ENCODE assay signal across 9 cellular contexts in genomic region chr1:153849487-153850185, GRCh38.
DNase-seq lines count a peak whose midpoint lies in the region; ATAC-seq and TF ChIP-seq lines count a peak whose summit lies in the region.
"Had no signal": no experiment of that assay in that cellular context is flagged by ENCODE, and none has a peak within 500 bp of the region (broad histone marks: within the 10 kb centered on the region; RNA-seq: fewer than 3 reads in every experiment).

No MANE protein-coding gene starts in this region.

- no peak for TF ChIP-seq EP300 in sigmoid colon (IDR thresholded peaks at IDR 0.05)

- H3K27ac ChIP-seq in sigmoid colon (no peak overlapping the region), GM23248 (no peak overlapping the region)

- no peak overlapping the region for H2AFZ ChIP-seq in GM23248

- peak overlapping the region in 4 of 5 donors; percentile 0 to 46 (median 27) for H3K4me3 Mint-ChIP-seq in immature natural killer cell
- H3K4me3 Mint-ChIP-seq: H9 had no signal

- H3K36me3 ChIP-seq in sigmoid colon (no peaks in the 10 kb centered on the region), GM23248 (ENCODE audit: low read depth) (no peaks in the 10 kb centered on the region)

- H3K4me1 ChIP-seq in sigmoid colon, result no peaks in the 10 kb centered on the region
- no peaks in the 10 kb centered on the region for H3K4me1 ChIP-seq in GM23248 (ENCODE audit: insufficient read depth)

- intact Hi-C loops in sigmoid colon (cut with DNase I), result no loop called here

- ATAC-seq in GM18519 (IDR thresholded peaks at IDR 0.05; ENCODE audit: low FRiP score, unreplicated experiment) (peak; percentile 64), HG02642 (IDR thresholded peaks at IDR 0.05; ENCODE audit: poor library complexity, unreplicated experiment) (peak; percentile 61)

- in situ Hi-C loops in GM23248 (cut with MboI), result no loop called here

- no peak for TF ChIP-seq POLR2A in sigmoid colon (IDR thresholded peaks at IDR 0.05)

- H3K27me3 Mint-ChIP-seq in immature natural killer cell (ENCODE audit: low read depth in 3 of 3), result peaks cover 0 to 3% (median 0%) of the 10 kb centered on the region in 3 donors

- peaks cover 0 to 6% (median 4%) of the 10 kb centered on the region in 3 donors for H3K36me3 Mint-ChIP-seq in immature natural killer cell

- H3K27me3 ChIP-seq in sigmoid colon, result no peaks in the 10 kb centered on the region
- H3K27me3 ChIP-seq in GM23248 (replicated peaks; ENCODE audit: insufficient read depth), result no peaks in the 10 kb centered on the region

- DNase-seq in NOMO-1 treated with DMSO at 0.1 percent for 48 hours (lab: John Stamatoyannopoulos, UW; ENCODE audit: unreplicated experiment), result peak; percentile 78
- DNase-seq in immature natural killer cell, result no peak
- DNase-seq in sigmoid colon, result no peak
- no peak for DNase-seq in GM23248
- DNase-seq in middle frontal gyrus (ENCODE audit: extremely low spot score, low spot score), result no peak
- DNase-seq in glomerular visceral epithelial cell (ENCODE audit: extremely low spot score), result no peak
- DNase-seq: H9 had no signal

- peak overlapping the region; percentile 13 to 74 (median 63) for H3K27ac Mint-ChIP-seq in immature natural killer cell

- H3K79me2 ChIP-seq in GM23248 (ENCODE audit: insufficient read depth), result peaks cover 95% of the 10 kb centered on the region

- no peak overlapping the region for H3K4me2 ChIP-seq in GM23248 (ENCODE audit: unreplicated experiment)

- no peaks in the 10 kb centered on the region for H4K20me1 ChIP-seq in GM23248 (ENCODE audit: insufficient read depth)

- no peak overlapping the region for H3K4me3 ChIP-seq in sigmoid colon
- H3K4me3 ChIP-seq in GM23248, result no peak overlapping the region

- 57 to 68% methylated on average over 5 of the region's 5 CpGs for WGBS in sigmoid colon, 2 donors
- 75 to 80% methylated on average over 5 of the region's 5 CpGs for WGBS in GM23248 (ENCODE audit: low coverage in 1 of 2, low lambda C conversion rate in 2 of 2, missing lambda C conversion rate in 2 of 2), 2 experiments

- H3K4me1 Mint-ChIP-seq in immature natural killer cell, result peaks cover 39 to 53% of the 10 kb centered on the region in 2 donors
- H3K4me1 Mint-ChIP-seq: H9 had no signal

- H3K9me3 Mint-ChIP-seq in immature natural killer cell, result no peaks in the 10 kb centered on the region
- H3K9me3 Mint-ChIP-seq: H9 had no signal

- no peak for TF ChIP-seq CTCF in sigmoid colon (IDR thresholded peaks at IDR 0.05)

- no peak overlapping the region for H3K9ac ChIP-seq in GM23248

- H3F3A ChIP-seq in GM23248 (ENCODE audit: insufficient read depth), result no peaks in the 10 kb centered on the region

- H3K9me3 ChIP-seq in sigmoid colon (no peaks in the 10 kb centered on the region), GM23248 (ENCODE audit: low read depth) (no peaks in the 10 kb centered on the region)

- no peaks in the 10 kb centered on the region for H3K9me2 ChIP-seq in GM23248 (ENCODE audit: insufficient read depth)
